1 cellular context compared by ENCODE assay signal in genomic region chr21:42010507-42011493, GRCh38.
A peak's percentile ranks its signal among the peaks of the same experiment; 100 is the strongest.
TF ChIP-seq lines count a peak whose summit lies in the region.

No MANE protein-coding gene starts in this region.

TF ChIP-seq in K562, 482 proteins besides CTCF, POLR2A, EP300 and RAD21 (continued from another document and continues in another):
- TF ChIP-seq, protein P1, sequence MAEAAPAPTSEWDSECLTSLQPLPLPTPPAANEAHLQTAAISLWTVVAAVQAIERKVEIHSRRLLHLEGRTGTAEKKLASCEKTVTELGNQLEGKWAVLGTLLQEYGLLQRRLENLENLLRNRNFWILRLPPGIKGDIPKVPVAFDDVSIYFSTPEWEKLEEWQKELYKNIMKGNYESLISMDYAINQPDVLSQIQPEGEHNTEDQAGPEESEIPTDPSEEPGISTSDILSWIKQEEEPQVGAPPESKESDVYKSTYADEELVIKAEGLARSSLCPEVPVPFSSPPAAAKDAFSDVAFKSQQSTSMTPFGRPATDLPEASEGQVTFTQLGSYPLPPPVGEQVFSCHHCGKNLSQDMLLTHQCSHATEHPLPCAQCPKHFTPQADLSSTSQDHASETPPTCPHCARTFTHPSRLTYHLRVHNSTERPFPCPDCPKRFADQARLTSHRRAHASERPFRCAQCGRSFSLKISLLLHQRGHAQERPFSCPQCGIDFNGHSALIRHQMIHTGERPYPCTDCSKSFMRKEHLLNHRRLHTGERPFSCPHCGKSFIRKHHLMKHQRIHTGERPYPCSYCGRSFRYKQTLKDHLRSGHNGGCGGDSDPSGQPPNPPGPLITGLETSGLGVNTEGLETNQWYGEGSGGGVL (CRISPR knock-in tag; IDR thresholded peaks at IDR 0.05), result no peak
- TF ChIP-seq MECOM (CRISPR knock-in tag; IDR thresholded peaks at IDR 0.05) (no peak), ZNF24 (IDR thresholded peaks at IDR 0.05) (no peak), FOSL1 (tag; conservative IDR thresholded peaks at IDR 0.05) (peak; percentile 56; the same call in 1 of the 2 replicates), EP400 (IDR thresholded peaks at IDR 0.05) (no peak; the same call in 1 of the 2 replicates), MBD2 (IDR thresholded peaks at IDR 0.05; ENCODE audit: borderline replicate concordance, low read depth) (no peak), BCLAF1 (IDR thresholded peaks at IDR 0.05; ENCODE audit: borderline replicate concordance in 1 of 2, control insufficient read depth in 1 of 2, low read depth in 2 of 2, low read length in 1 of 2) (no peak), HDAC1 (IDR thresholded peaks at IDR 0.05) (no peak; a peak in 1 of 4 replicates), STAT5A (IDR thresholded peaks at IDR 0.05; ENCODE audit: borderline replicate concordance, low read length) (no peak), ZFP91 (CRISPR knock-in tag; IDR thresholded peaks at IDR 0.05) (no peak), NFIX (CRISPR knock-in tag; IDR thresholded peaks at IDR 0.05; ENCODE audit: low read depth) (no peak), TAF7 (tag; IDR thresholded peaks at IDR 0.05) (no peak), ZNF766 (CRISPR knock-in tag; conservative IDR thresholded peaks at IDR 0.05) (no peak), TSHZ1 (CRISPR knock-in tag; IDR thresholded peaks at IDR 0.05) (no peak), ZNF586 (CRISPR knock-in tag; conservative IDR thresholded peaks at IDR 0.05) (no peak), HDAC3 (IDR thresholded peaks at IDR 0.05; ENCODE audit: borderline replicate concordance, partially characterized antibody) (no peak), HES1 (IDR thresholded peaks at IDR 0.05; ENCODE audit: low read depth) (no peak), GATAD2A (IDR thresholded peaks at IDR 0.05) (0 out of 2 replicates have a peak, but pooled peaks have one; percentile 6), ZNF124 (CRISPR knock-in tag; IDR thresholded peaks at IDR 0.05) (no peak), TEAD2 (tag; IDR thresholded peaks at IDR 0.05) (no peak), CBX2 (IDR thresholded peaks at IDR 0.05; ENCODE audit: insufficient read depth, low read length, poor library complexity, severe bottlenecking) (no peak), LEF1 (IDR thresholded peaks at IDR 0.05) (no peak), DNMT1 (IDR thresholded peaks at IDR 0.05) (no peak), ARNT (IDR thresholded peaks at IDR 0.05) (no peak), MCM2 (IDR thresholded peaks at IDR 0.05; ENCODE audit: low read depth) (no peak), POU5F1 (IDR thresholded peaks at IDR 0.05; ENCODE audit: borderline replicate concordance, low read depth, low read length, partially characterized antibody) (no peak), SMARCA4 (IDR thresholded peaks at IDR 0.05) (no peak), COPS2 (conservative IDR thresholded peaks at IDR 0.05) (no peak), KAT8 (IDR thresholded peaks at IDR 0.05; ENCODE audit: low read depth) (no peak), GTF2A2 (tag; IDR thresholded peaks at IDR 0.05) (no peak), ZNF589 (CRISPR knock-in tag; IDR thresholded peaks at IDR 0.05; ENCODE audit: low read depth) (no peak), SP1 (CRISPR knock-in tag; IDR thresholded peaks at IDR 0.05) (no peak), ZNF121 (CRISPR knock-in tag; conservative IDR thresholded peaks at IDR 0.05) (no peak), PTTG1 (tag; IDR thresholded peaks at IDR 0.05; ENCODE audit: low read depth) (no peak), KLF10 (CRISPR knock-in tag; IDR thresholded peaks at IDR 0.05) (no peak), SUPT5H (IDR thresholded peaks at IDR 0.05) (no peak)
- TF ChIP-seq, protein P2, sequence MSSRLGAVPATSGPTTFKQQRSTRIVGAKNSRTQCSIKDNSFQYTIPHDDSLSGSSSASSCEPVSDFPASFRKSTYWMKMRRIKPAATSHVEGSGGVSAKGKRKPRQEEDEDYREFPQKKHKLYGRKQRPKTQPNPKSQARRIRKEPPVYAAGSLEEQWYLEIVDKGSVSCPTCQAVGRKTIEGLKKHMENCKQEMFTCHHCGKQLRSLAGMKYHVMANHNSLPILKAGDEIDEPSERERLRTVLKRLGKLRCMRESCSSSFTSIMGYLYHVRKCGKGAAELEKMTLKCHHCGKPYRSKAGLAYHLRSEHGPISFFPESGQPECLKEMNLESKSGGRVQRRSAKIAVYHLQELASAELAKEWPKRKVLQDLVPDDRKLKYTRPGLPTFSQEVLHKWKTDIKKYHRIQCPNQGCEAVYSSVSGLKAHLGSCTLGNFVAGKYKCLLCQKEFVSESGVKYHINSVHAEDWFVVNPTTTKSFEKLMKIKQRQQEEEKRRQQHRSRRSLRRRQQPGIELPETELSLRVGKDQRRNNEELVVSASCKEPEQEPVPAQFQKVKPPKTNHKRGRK (tag; IDR thresholded peaks at IDR 0.05), result no peak
- TF ChIP-seq, protein P3, sequence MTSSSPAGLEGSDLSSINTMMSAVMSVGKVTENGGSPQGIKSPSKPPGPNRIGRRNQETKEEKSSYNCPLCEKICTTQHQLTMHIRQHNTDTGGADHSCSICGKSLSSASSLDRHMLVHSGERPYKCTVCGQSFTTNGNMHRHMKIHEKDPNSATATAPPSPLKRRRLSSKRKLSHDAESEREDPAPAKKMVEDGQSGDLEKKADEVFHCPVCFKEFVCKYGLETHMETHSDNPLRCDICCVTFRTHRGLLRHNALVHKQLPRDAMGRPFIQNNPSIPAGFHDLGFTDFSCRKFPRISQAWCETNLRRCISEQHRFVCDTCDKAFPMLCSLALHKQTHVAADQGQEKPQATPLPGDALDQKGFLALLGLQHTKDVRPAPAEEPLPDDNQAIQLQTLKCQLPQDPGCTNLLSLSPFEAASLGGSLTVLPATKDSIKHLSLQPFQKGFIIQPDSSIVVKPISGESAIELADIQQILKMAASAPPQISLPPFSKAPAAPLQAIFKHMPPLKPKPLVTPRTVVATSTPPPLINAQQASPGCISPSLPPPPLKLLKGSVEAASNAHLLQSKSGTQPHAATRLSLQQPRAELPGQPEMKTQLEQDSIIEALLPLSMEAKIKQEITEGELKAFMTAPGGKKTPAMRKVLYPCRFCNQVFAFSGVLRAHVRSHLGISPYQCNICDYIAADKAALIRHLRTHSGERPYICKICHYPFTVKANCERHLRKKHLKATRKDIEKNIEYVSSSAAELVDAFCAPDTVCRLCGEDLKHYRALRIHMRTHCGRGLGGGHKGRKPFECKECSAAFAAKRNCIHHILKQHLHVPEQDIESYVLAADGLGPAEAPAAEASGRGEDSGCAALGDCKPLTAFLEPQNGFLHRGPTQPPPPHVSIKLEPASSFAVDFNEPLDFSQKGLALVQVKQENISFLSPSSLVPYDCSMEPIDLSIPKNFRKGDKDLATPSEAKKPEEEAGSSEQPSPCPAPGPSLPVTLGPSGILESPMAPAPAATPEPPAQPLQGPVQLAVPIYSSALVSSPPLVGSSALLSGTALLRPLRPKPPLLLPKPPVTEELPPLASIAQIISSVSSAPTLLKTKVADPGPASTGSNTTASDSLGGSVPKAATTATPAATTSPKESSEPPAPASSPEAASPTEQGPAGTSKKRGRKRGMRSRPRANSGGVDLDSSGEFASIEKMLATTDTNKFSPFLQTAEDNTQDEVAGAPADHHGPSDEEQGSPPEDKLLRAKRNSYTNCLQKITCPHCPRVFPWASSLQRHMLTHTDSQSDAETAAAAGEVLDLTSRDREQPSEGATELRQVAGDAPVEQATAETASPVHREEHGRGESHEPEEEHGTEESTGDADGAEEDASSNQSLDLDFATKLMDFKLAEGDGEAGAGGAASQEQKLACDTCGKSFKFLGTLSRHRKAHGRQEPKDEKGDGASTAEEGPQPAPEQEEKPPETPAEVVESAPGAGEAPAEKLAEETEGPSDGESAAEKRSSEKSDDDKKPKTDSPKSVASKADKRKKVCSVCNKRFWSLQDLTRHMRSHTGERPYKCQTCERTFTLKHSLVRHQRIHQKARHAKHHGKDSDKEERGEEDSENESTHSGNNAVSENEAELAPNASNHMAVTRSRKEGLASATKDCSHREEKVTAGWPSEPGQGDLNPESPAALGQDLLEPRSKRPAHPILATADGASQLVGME (CRISPR knock-in tag; IDR thresholded peaks at IDR 0.05), result no peak; the same call in 1 of the 2 replicates
- TF ChIP-seq, protein P4, sequence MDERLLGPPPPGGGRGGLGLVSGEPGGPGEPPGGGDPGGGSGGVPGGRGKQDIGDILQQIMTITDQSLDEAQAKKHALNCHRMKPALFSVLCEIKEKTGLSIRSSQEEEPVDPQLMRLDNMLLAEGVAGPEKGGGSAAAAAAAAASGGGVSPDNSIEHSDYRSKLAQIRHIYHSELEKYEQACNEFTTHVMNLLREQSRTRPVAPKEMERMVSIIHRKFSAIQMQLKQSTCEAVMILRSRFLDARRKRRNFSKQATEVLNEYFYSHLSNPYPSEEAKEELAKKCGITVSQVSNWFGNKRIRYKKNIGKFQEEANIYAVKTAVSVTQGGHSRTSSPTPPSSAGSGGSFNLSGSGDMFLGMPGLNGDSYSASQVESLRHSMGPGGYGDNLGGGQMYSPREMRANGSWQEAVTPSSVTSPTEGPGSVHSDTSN (CRISPR knock-in tag; IDR thresholded peaks at IDR 0.05; ENCODE audit: low read depth), result no peak
- TF ChIP-seq, protein P4 (tag; conservative IDR thresholded peaks at IDR 0.05; ENCODE audit: low read depth), result no peak
- TF ChIP-seq, protein P5, sequence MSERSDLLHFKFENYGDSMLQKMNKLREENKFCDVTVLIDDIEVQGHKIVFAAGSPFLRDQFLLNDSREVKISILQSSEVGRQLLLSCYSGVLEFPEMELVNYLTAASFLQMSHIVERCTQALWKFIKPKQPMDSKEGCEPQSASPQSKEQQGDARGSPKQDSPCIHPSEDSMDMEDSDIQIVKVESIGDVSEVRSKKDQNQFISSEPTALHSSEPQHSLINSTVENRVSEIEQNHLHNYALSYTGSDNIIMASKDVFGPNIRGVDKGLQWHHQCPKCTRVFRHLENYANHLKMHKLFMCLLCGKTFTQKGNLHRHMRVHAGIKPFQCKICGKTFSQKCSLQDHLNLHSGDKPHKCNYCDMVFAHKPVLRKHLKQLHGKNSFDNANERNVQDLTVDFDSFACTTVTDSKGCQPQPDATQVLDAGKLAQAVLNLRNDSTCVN (CRISPR knock-in tag; IDR thresholded peaks at IDR 0.05), result no peak
